8 cellular contexts compared by ENCODE assay signal in the genomic region with DNA sequence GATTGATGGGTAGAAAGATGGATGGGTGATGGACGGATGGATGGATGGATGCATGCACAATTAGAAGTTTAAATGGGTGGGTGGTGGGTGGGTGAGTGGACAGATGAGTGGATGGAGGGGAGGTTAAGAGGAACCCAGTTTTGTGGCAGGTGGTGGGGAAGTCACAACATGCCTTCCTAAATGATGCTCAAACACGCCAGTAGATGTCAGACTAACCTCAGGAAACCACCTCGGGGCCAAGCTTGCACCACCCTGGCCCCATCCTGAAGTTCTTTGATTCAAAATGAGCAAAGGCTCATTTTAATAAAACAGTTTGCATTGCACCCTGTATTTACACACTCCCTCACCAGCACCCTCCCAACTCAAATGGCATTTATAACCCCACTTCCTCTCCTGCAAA.
DNase-seq lines count a peak whose midpoint lies in the region; TF ChIP-seq lines count a peak whose summit lies in the region.

No MANE protein-coding gene starts in this region.

- H3K9me3 Mint-ChIP-seq in Caco-2 (ENCODE audit: unreplicated experiment) (no peaks in the 10 kb centered on the region), neural crest cell (no peaks in the 10 kb centered on the region)

- H3K9me3 ChIP-seq in Caco-2 (no peaks in the 10 kb centered on the region), NT2/D1 (ENCODE audit: insufficient read depth, low read length) (no peaks in the 10 kb centered on the region), tibial nerve (no peaks in the 10 kb centered on the region)

- no peak overlapping the region for H3K27ac ChIP-seq in tibial nerve

- no peaks in the 10 kb centered on the region for H3K4me1 Mint-ChIP-seq in Caco-2 (ENCODE audit: low read depth, unreplicated experiment)
- no peaks in the 10 kb centered on the region for H3K4me1 Mint-ChIP-seq in neural crest cell

- H3K4me3 ChIP-seq in Caco-2 (ENCODE audit: low read depth, low read length), result no peak overlapping the region
- H3K4me3 ChIP-seq in NT2/D1 (ENCODE audit: insufficient read length, low read depth), result no peak overlapping the region
- no peak overlapping the region for H3K4me3 ChIP-seq in fibroblast of mammary gland (ENCODE audit: control insufficient read depth, low read depth, low read length)
- no peak overlapping the region for H3K4me3 ChIP-seq in tibial nerve

- H3K4me3 Mint-ChIP-seq in Caco-2 (ENCODE audit: unreplicated experiment) (no peak overlapping the region), neural crest cell (no peak overlapping the region)

- intact Hi-C loops in Caco-2 (cut with micrococcal nuclease; ENCODE audit: unreplicated experiment), result loop anchor here (1.0 to 10.0 kb wide), 2 partner anchors 124 to 233 kb away; no protein-coding TSS in a partner anchor

- H3K36me3 Mint-ChIP-seq in Caco-2 (ENCODE audit: insufficient read depth, unreplicated experiment) (no peaks in the 10 kb centered on the region), neural crest cell (ENCODE audit: low read depth) (no peaks in the 10 kb centered on the region)

- DNase-seq in Caco-2 (peak; percentile 47 to 60), NT2/D1 (ENCODE audit: low read depth, low spot score) (peak; percentile 49), fibroblast of mammary gland (ENCODE audit: low read depth) (peak; percentile 76), neural crest cell (ENCODE audit: low read depth, low spot score) (peak; percentile 36), tibial nerve (ENCODE audit: low spot score in 2 of 2) (peak in 1 of 2 donors; percentile 47), mesenteric fat pad (ENCODE audit: low spot score) (no peak)
- peak; percentile 34 to 46 for DNase-seq in activated T-cell treated with anti-CD3 and anti-CD28 coated beads, Interleukin-2, amount 50 U/mL, for 48 hours

- no peaks in the 10 kb centered on the region for H3K36me3 ChIP-seq in Caco-2 (ENCODE audit: control insufficient read depth, insufficient read depth, low read length)
- no peaks in the 10 kb centered on the region for H3K36me3 ChIP-seq in NT2/D1 (ENCODE audit: insufficient read depth, insufficient read length, low read length)
- no peaks in the 10 kb centered on the region for H3K36me3 ChIP-seq in tibial nerve

- TF ChIP-seq CTCF in Caco-2 (IDR thresholded peaks at IDR 0.05; ENCODE audit: insufficient read depth in 1 of 2, low read depth in 1 of 2, low read length in 1 of 2, severe bottlenecking in 1 of 2, unreplicated experiment in 1 of 2) (peak; percentile 54 to 67), fibroblast of mammary gland (conservative IDR thresholded peaks at IDR 0.05; ENCODE audit: control insufficient read depth, insufficient read depth, low read depth, low read length) (peak; percentile 64), neural crest cell (conservative IDR thresholded peaks at IDR 0.05) (peak; percentile 88), tibial nerve (IDR thresholded peaks at IDR 0.05) (peak; percentile 45 to 75 (median 60))

- H3K27ac Mint-ChIP-seq in Caco-2 (ENCODE audit: unreplicated experiment) (no peak overlapping the region), neural crest cell (ENCODE audit: unreplicated experiment) (no peak overlapping the region)

- CTCF ChIA-PET in Caco-2 (lab: Charles Lee), result interaction anchor here (1.5 kb wide), 1 partner anchor 124 kb away, joined by 4 read pairs; no protein-coding TSS in a partner anchor

- 0 to 2% methylated on average over 3 of the region's 3 CpGs for WGBS in tibial nerve, 2 donors

- POLR2A ChIA-PET in Caco-2 (lab: Charles Lee), result interaction anchor here (0.6 kb wide), 1 partner anchor 474 kb away, joined by 3 read pairs; no protein-coding TSS in a partner anchor

- H3K4me1 ChIP-seq in Caco-2, result no peaks in the 10 kb centered on the region
- H3K4me1 ChIP-seq in NT2/D1 (ENCODE audit: insufficient read depth, insufficient read length), result peaks cover 2% of the 10 kb centered on the region
- H3K4me1 ChIP-seq in tibial nerve, result no peaks in the 10 kb centered on the region

- peak; percentile 89 for TF ChIP-seq RAD21 in Ishikawa (IDR thresholded peaks at IDR 0.05; ENCODE audit: low read depth)

- TF ChIP-seq EP300 in Ishikawa (IDR thresholded peaks at IDR 0.05; ENCODE audit: borderline replicate concordance), result no peak
- no peak for TF ChIP-seq EP300 in tibial nerve (IDR thresholded peaks at IDR 0.05)

- no peaks in the 10 kb centered on the region for H3K27me3 Mint-ChIP-seq in Caco-2 (ENCODE audit: insufficient read depth, unreplicated experiment)
- peaks cover 26% of the 10 kb centered on the region for H3K27me3 Mint-ChIP-seq in neural crest cell (ENCODE audit: low read depth)

- BruUV-seq in Caco-2 (replicated peaks; lab: Mats Ljungman, UMichigan), result no TSS peak

- H3K9ac ChIP-seq in NT2/D1 (ENCODE audit: insufficient read length, low read depth), result no peak overlapping the region

- H3K27me3 ChIP-seq in Caco-2 (replicated peaks; ENCODE audit: control insufficient read depth, insufficient read depth, low read length) (no peaks in the 10 kb centered on the region), NT2/D1 (ENCODE audit: insufficient read depth, insufficient read length) (no peaks in the 10 kb centered on the region), tibial nerve (peaks cover 0 to 5% of the 10 kb centered on the region in 2 donors)

- no peak for TF ChIP-seq POLR2A in tibial nerve (IDR thresholded peaks at IDR 0.05)

TF ChIP-seq in Ishikawa, 13 proteins besides CTCF, POLR2A, EP300 and RAD21:
- no peak for TF ChIP-seq ZBTB7A (IDR thresholded peaks at IDR 0.05; ENCODE audit: low read depth)
- no peak for TF ChIP-seq YY1 (IDR thresholded peaks at IDR 0.05; ENCODE audit: low read depth)
- TF ChIP-seq FOXM1 (IDR thresholded peaks at IDR 0.05; ENCODE audit: borderline replicate concordance, low read depth), result no peak
- no peak for TF ChIP-seq TCF12 (IDR thresholded peaks at IDR 0.05; ENCODE audit: low read depth)
- no peak for TF ChIP-seq USF1 (IDR thresholded peaks at IDR 0.05)
- no peak for TF ChIP-seq CREB1 (IDR thresholded peaks at IDR 0.05; ENCODE audit: low read depth)
- TF ChIP-seq CEBPB (IDR thresholded peaks at IDR 0.05), result no peak
- TF ChIP-seq, protein P1, sequence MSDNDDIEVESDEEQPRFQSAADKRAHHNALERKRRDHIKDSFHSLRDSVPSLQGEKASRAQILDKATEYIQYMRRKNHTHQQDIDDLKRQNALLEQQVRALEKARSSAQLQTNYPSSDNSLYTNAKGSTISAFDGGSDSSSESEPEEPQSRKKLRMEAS (IDR thresholded peaks at IDR 0.05), result no peak
- no peak for TF ChIP-seq TAF1 (IDR thresholded peaks at IDR 0.05; ENCODE audit: low read depth)
- TF ChIP-seq EGR1 (IDR thresholded peaks at IDR 0.05), result no peak
- no peak for TF ChIP-seq TEAD4 (IDR thresholded peaks at IDR 0.05)
- TF ChIP-seq NFIC (IDR thresholded peaks at IDR 0.05), result no peak
- TF ChIP-seq, protein P2, sequence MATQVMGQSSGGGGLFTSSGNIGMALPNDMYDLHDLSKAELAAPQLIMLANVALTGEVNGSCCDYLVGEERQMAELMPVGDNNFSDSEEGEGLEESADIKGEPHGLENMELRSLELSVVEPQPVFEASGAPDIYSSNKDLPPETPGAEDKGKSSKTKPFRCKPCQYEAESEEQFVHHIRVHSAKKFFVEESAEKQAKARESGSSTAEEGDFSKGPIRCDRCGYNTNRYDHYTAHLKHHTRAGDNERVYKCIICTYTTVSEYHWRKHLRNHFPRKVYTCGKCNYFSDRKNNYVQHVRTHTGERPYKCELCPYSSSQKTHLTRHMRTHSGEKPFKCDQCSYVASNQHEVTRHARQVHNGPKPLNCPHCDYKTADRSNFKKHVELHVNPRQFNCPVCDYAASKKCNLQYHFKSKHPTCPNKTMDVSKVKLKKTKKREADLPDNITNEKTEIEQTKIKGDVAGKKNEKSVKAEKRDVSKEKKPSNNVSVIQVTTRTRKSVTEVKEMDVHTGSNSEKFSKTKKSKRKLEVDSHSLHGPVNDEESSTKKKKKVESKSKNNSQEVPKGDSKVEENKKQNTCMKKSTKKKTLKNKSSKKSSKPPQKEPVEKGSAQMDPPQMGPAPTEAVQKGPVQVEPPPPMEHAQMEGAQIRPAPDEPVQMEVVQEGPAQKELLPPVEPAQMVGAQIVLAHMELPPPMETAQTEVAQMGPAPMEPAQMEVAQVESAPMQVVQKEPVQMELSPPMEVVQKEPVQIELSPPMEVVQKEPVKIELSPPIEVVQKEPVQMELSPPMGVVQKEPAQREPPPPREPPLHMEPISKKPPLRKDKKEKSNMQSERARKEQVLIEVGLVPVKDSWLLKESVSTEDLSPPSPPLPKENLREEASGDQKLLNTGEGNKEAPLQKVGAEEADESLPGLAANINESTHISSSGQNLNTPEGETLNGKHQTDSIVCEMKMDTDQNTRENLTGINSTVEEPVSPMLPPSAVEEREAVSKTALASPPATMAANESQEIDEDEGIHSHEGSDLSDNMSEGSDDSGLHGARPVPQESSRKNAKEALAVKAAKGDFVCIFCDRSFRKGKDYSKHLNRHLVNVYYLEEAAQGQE (IDR thresholded peaks at IDR 0.05; ENCODE audit: low read depth), result no peak
